1 cellular context compared by ENCODE assay signal in the genomic region with DNA sequence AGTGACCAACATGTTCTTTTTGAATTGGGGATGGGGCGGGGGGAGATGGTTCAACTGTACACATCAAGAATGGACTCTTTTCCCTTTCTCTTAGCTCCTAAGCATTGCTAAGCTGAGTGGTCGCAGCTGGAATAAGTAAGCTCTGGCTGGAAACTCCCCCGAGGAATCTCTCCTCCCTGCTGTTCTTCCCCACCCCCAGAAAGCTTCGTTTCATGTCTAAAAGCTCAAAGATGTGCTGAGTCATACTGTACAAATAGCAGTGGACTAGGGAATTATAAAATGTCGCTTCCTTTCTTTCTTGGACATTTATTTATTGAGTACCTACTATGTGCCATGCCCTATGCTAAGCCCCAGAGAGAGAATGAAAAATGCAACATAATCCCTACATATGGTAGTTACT.
A peak's percentile ranks its signal among the peaks of the same experiment; 100 is the strongest.
TF ChIP-seq lines count a peak whose summit lies in the region.

No MANE protein-coding gene starts in this region.

TF ChIP-seq in K562, 482 proteins besides CTCF, POLR2A, EP300 and RAD21 (continued from another document):
- TF ChIP-seq, protein P1, sequence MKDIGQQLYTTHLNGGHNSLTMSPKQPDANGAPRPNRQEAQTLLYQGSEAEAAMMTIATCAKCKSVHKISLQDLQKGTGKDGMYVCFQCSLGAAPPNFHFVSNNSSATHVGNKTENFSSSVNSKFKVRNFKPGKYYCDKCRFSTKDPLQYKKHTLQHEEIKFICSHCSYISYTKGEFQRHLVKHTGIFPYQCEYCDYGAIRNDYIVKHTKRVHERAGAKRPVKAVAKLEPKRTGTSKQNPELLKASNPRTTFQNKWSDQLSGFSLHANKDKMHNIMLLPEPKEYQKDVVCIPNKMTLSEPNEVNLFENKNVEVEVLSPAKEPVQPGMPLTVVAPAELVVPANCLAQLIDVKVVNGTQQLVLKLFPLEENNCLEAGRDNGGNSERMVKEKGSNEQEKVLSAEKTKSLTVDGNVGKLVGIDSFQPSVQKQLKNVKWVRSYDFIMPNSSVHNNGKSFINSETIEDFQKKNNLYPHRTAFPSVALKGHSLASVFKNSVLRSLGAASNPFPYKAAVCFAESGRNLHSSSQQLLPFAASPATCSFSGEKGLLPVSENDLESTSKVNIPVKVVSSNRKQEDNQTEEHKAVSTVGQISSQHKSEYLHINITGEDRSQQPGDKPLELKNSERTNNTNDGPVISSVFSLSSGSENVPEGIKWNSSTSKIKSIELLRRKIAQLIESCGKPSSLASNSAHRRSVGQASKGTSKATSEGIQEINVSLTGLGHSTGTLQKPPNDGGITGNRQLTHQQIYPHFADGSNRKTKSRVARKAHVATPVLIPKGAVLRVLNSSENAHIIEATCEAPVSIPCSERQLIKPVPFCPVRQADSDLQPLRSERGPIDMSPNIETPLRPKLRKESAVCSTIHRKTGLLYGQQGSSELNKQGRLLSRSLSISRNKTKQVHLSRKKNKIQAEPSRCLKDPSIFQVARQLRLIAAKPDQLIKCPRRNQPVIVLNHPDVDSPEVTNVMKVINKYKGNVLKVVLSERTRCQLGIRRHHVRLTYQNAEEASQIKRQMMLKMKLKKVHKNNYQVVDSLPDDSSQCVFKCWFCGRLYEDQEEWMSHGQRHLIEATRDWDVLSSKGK (CRISPR knock-in tag; IDR thresholded peaks at IDR 0.05) = no peak
- no peak for TF ChIP-seq ATF7 (IDR thresholded peaks at IDR 0.05)
- no peak for TF ChIP-seq TFE3 (CRISPR knock-in tag; IDR thresholded peaks at IDR 0.05)
- no peak for TF ChIP-seq EWSR1 (IDR thresholded peaks at IDR 0.05; ENCODE audit: borderline replicate concordance, low read depth, partially characterized antibody)
- TF ChIP-seq NFE2 (IDR thresholded peaks at IDR 0.05; ENCODE audit: low read depth) = peak; percentile 75
- TF ChIP-seq ZNF707 (CRISPR knock-in tag; conservative IDR thresholded peaks at IDR 0.05) = no peak
- TF ChIP-seq ZKSCAN1 (IDR thresholded peaks at IDR 0.05; ENCODE audit: low read depth, low read length) = peak; percentile 19; the same call in 1 of the 2 replicates
- TF ChIP-seq C11orf30 (IDR thresholded peaks at IDR 0.05; ENCODE audit: low read depth) = peak; percentile 64
- peak; percentile 72 for TF ChIP-seq MAFF (IDR thresholded peaks at IDR 0.05; ENCODE audit: low read length)
- no peak for TF ChIP-seq NCOA2 (IDR thresholded peaks at IDR 0.05; ENCODE audit: partially characterized antibody in 2 of 2)
- TF ChIP-seq MAFG (tag; conservative IDR thresholded peaks at IDR 0.05) = peak; percentile 81
TF ChIP-seq in K562: peak in this region for 8.
